In the genomic region with DNA sequence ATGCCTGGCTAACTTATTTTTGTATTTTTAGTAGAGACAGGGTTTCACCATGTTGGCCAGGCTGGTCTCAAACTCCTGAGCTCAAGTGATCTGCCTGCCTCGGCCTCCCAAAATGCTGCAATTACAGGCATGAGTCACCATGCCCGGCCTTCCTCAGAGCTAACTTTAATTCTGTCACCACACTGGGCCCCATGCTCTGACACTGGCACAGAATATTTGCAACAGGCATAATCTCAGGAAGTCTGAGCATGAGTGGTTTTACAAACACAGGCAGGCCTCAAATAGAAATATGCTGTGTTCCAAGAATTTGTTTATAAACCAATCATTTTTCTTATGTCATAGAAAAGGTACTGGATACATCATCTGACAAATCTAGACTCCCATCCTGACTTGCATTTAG, we compare ENCODE assay signal across 11 cellular contexts. TPM values are rescaled to one million over a fixed set of nuclear protein-coding genes. Genes with fewer than 3 reads are reported as not detected.
DNase-seq lines count a peak whose midpoint lies in the region; ATAC-seq and TF ChIP-seq lines count a peak whose summit lies in the region.
"Had no signal": no experiment of that assay in that cellular context is flagged by ENCODE, and none has a peak within 500 bp of the region (broad histone marks: within the 10 kb centered on the region; RNA-seq: fewer than 3 reads in every experiment).

No MANE protein-coding gene starts in this region.

- H4K8ac ChIP-seq in IMR-90 (ENCODE audit: low read depth in 2 of 2, low read length in 2 of 2) = no peak overlapping the region

- H3K18ac ChIP-seq in IMR-90 (ENCODE audit: low read depth, low read length) = no peak overlapping the region

- BruUV-seq in A673 (replicated peaks; lab: Mats Ljungman, UMichigan) (no TSS peak), IMR-90 (replicated peaks; lab: Mats Ljungman, UMichigan) (no TSS peak)

- DNase-seq in A673 (ENCODE audit: low spot score) = peak; percentile 9
- peak; percentile 47 for DNase-seq in IMR-90
- DNase-seq in activated CD4-positive, alpha-beta T cell treated with anti-CD3 and anti-CD28 coated beads, Interleukin-2, amount 10 ng/mL, durations not matched to agents 7 days and 5 days = peak; percentile 11
- DNase-seq in fibroblast of peridontal ligament (ENCODE audit: extremely low read depth) = peak; percentile 41
- DNase-seq in DMS 273 treated with DMSO at 0.1 percent for 48 hours (lab: John Stamatoyannopoulos, UW) = no peak
- DNase-seq in NCI-H2107 (lab: John Stamatoyannopoulos, UW) = no peak
- DNase-seq: Caco-2, NCI-H69 had no signal

- no peak overlapping the region for H4K91ac ChIP-seq in IMR-90 (ENCODE audit: insufficient read depth, low read depth, low read length)

- no peak overlapping the region for H4K5ac ChIP-seq in IMR-90 (ENCODE audit: low read depth, low read length)

- in situ Hi-C loops in IMR-90 (cut with MboI; ENCODE audit: low sequenced_read_pairs) = no loop called here

- H3K27me3 ChIP-seq in A673 (replicated peaks; ENCODE audit: insufficient read depth, low read depth, low read length, poor library complexity) = no peaks in the 10 kb centered on the region
- H3K27me3 ChIP-seq in IMR-90 (ENCODE audit: control insufficient read depth, insufficient read depth, low read length) = no peaks in the 10 kb centered on the region

- no peaks in the 10 kb centered on the region for H3K9me1 ChIP-seq in IMR-90 (ENCODE audit: insufficient read depth, low read length)

- TF ChIP-seq CTCF in A673 (conservative IDR thresholded peaks at IDR 0.05; ENCODE audit: low read depth, low read length) = no peak
- TF ChIP-seq CTCF in IMR-90 (conservative IDR thresholded peaks at IDR 0.05; ENCODE audit: low read depth, low read length) = no peak

- no peak overlapping the region for H2AK9ac ChIP-seq in IMR-90 (replicated peaks; ENCODE audit: low read depth, low read length, poor library complexity)

- H3K4me1 Mint-ChIP-seq in activated CD4-positive, alpha-beta T cell treated with anti-CD3 and anti-CD28 coated beads, Interleukin-2, amount 10 ng/mL, durations not matched to agents 7 days and 5 days = peaks cover 81% of the 10 kb centered on the region

- H3K4me2 ChIP-seq in IMR-90 (ENCODE audit: low read depth, low read length) = no peak overlapping the region

- no peak overlapping the region for H2BK15ac ChIP-seq in IMR-90 (ENCODE audit: low read depth, low read length)

- no peak overlapping the region for H2BK20ac ChIP-seq in IMR-90 (ENCODE audit: low read depth, low read length)

- H3K27ac ChIP-seq in A673 (ENCODE audit: low read depth, low read length, poor library complexity, severe bottlenecking) (no peak overlapping the region), IMR-90 (ENCODE audit: insufficient read depth, low read length) (peak overlapping the region; percentile 40; the same call in 1 of the 2 replicates)

- no peaks in the 10 kb centered on the region for H3K79me1 ChIP-seq in IMR-90 (ENCODE audit: low read depth in 1 of 2, low read length in 2 of 2)

- H3K36me3 Mint-ChIP-seq in activated CD4-positive, alpha-beta T cell treated with anti-CD3 and anti-CD28 coated beads, Interleukin-2, amount 10 ng/mL, durations not matched to agents 7 days and 5 days (ENCODE audit: low read depth) = peaks cover 14% of the 10 kb centered on the region

- no peak overlapping the region for H3K9ac ChIP-seq in IMR-90 (ENCODE audit: low read depth, low read length)

- WGBS in IMR-90 (ENCODE audit: extremely low coverage in 2 of 2, insufficient read length in 1 of 2), 2 experiments = no CpG with 5 or more reads among the region's 2 CpGs

- H2BK5ac ChIP-seq in IMR-90 (ENCODE audit: low read depth, low read length, poor library complexity, severe bottlenecking) = peak overlapping the region; percentile 30

- H3K56ac ChIP-seq in IMR-90 (ENCODE audit: extremely low read depth, insufficient read depth, low read length) = no peak overlapping the region

- TF ChIP-seq RAD21 in IMR-90 (IDR thresholded peaks at IDR 0.05; ENCODE audit: low read length) = no peak

- POLR2A ChIA-PET in A673 (lab: Charles Lee; ENCODE audit: low non-redundant PET) = no interaction called here
- POLR2A ChIA-PET in IMR-90 (lab: Charles Lee; ENCODE audit: unreplicated experiment) = no interaction called here
- POLR2A ChIA-PET in activated CD4-positive, alpha-beta T cell treated with anti-CD3 and anti-CD28 coated beads, Interleukin-2, amount 10 ng/mL, durations not matched to agents 7 days and 5 days (lab: Charles Lee) = interaction anchor here (0.5 to 1.8 kb wide), 4 partner anchors 26 to 101 kb away, joined by 3 to 6 read pairs (median 4); no protein-coding TSS in a partner anchor

- dilution Hi-C loops in IMR-90 (cut with HindIII; ENCODE audit: low sequenced_read_pairs, unreplicated experiment) = no loop called here

- H3K36me3 ChIP-seq in A673 (ENCODE audit: insufficient read depth, low read length, poor library complexity, severe bottlenecking) (no peaks in the 10 kb centered on the region), IMR-90 (ENCODE audit: control insufficient read depth, insufficient read depth, low read length) (no peaks in the 10 kb centered on the region)

- H2AK5ac ChIP-seq in IMR-90 (ENCODE audit: low read depth, low read length) = no peak overlapping the region

- no peak overlapping the region for H3K4me3 ChIP-seq in A673 (ENCODE audit: low read depth, low read length, poor library complexity, severe bottlenecking)
- H3K4me3 ChIP-seq in IMR-90 (ENCODE audit: insufficient read depth, low read depth, low read length) = no peak overlapping the region

- H3K4me3 Mint-ChIP-seq in activated CD4-positive, alpha-beta T cell treated with anti-CD3 and anti-CD28 coated beads, Interleukin-2, amount 10 ng/mL, durations not matched to agents 7 days and 5 days = no peak overlapping the region

- no peaks in the 10 kb centered on the region for H4K20me1 ChIP-seq in IMR-90 (ENCODE audit: insufficient read depth, low read length)

- H3K9me3 ChIP-seq in A673 (ENCODE audit: low read depth, low read length, poor library complexity, severe bottlenecking) (no peaks in the 10 kb centered on the region), IMR-90 (ENCODE audit: control insufficient read depth, insufficient read depth, low read length) (no peaks in the 10 kb centered on the region)
- H3K9me3 ChIP-seq: Caco-2 had no signal

- H3K27ac Mint-ChIP-seq in activated CD4-positive, alpha-beta T cell treated with anti-CD3 and anti-CD28 coated beads, Interleukin-2, amount 10 ng/mL, durations not matched to agents 7 days and 5 days = peak overlapping the region; percentile 87

- CTCF ChIA-PET in A673 (lab: Charles Lee) (no interaction called here), IMR-90 (lab: Yijun Ruan, JAX) (no interaction called here)
- CTCF ChIA-PET in activated CD4-positive, alpha-beta T cell treated with anti-CD3 and anti-CD28 coated beads, Interleukin-2, amount 10 ng/mL, durations not matched to agents 7 days and 5 days (lab: Charles Lee) = interaction anchor here (0.7 to 3.9 kb wide), 6 partner anchors 9 to 778 kb away, joined by 3 to 18 read pairs (median 4); no protein-coding TSS in a partner anchor

- H3K23ac ChIP-seq in IMR-90 (ENCODE audit: low read depth, low read length) = no peak overlapping the region

- H3K9me3 Mint-ChIP-seq in activated CD4-positive, alpha-beta T cell treated with anti-CD3 and anti-CD28 coated beads, Interleukin-2, amount 10 ng/mL, durations not matched to agents 7 days and 5 days = peaks cover 6% of the 10 kb centered on the region

- H3K4me1 ChIP-seq in A673 (ENCODE audit: insufficient read depth, low read length, poor library complexity, severe bottlenecking) (no peaks in the 10 kb centered on the region), IMR-90 (ENCODE audit: control insufficient read depth, insufficient read depth, low read length) (peaks cover 2% of the 10 kb centered on the region)

- no peak overlapping the region for H3K4ac ChIP-seq in IMR-90 (ENCODE audit: low read depth, low read length)

- no peak overlapping the region for H3K14ac ChIP-seq in IMR-90 (replicated peaks; ENCODE audit: low read depth, low read length)

- H2AFZ ChIP-seq in IMR-90 (replicated peaks; ENCODE audit: low read length, poor library complexity) = no peak overlapping the region

- ATAC-seq in IMR-90 (ENCODE audit: low read depth) (peak; percentile 42; the same call in 1 of the 2 replicates), HG03378 (IDR thresholded peaks at IDR 0.05; ENCODE audit: unreplicated experiment) (no peak), HG03196 (IDR thresholded peaks at IDR 0.05; ENCODE audit: unreplicated experiment) (no peak)

- no peaks in the 10 kb centered on the region for H3K27me3 Mint-ChIP-seq in activated CD4-positive, alpha-beta T cell treated with anti-CD3 and anti-CD28 coated beads, Interleukin-2, amount 10 ng/mL, durations not matched to agents 7 days and 5 days

- intact Hi-C loops in A673 (cut with micrococcal nuclease; ENCODE audit: unreplicated experiment) = no loop called here
- intact Hi-C loops in IMR-90 (cut with micrococcal nuclease) = loop anchor here (5.0 to 10.0 kb wide), 2 partner anchors 102 to 410 kb away; a partner anchor contains a TSS

- TF ChIP-seq POLR2A in IMR-90 (IDR thresholded peaks at IDR 0.05; ENCODE audit: low read depth, low read length) = no peak

- no peak overlapping the region for H2BK120ac ChIP-seq in IMR-90 (ENCODE audit: low read depth, low read length)

TF ChIP-seq in IMR-90, 13 proteins besides CTCF, POLR2A, EP300 and RAD21:
- no peak for TF ChIP-seq MAZ (IDR thresholded peaks at IDR 0.05; ENCODE audit: borderline replicate concordance, low read depth, low read length)
- TF ChIP-seq, protein P1, sequence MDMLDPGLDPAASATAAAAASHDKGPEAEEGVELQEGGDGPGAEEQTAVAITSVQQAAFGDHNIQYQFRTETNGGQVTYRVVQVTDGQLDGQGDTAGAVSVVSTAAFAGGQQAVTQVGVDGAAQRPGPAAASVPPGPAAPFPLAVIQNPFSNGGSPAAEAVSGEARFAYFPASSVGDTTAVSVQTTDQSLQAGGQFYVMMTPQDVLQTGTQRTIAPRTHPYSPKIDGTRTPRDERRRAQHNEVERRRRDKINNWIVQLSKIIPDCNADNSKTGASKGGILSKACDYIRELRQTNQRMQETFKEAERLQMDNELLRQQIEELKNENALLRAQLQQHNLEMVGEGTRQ (IDR thresholded peaks at IDR 0.05; ENCODE audit: low read depth, low read length) = no peak
- TF ChIP-seq BHLHE40 (IDR thresholded peaks at IDR 0.05; ENCODE audit: low read depth, low read length) = no peak
- no peak for TF ChIP-seq CHD1 (IDR thresholded peaks at IDR 0.05; ENCODE audit: low read depth, low read length)
- TF ChIP-seq RFX5 (IDR thresholded peaks at IDR 0.05; ENCODE audit: low read depth, low read length) = no peak

RNA-seq across cellular contexts. Expression of a gene that starts 32.7 kb away (rescaled TPM):
- not detected in 2 replicates for total RNA-seq in A673 (2021)
- total RNA-seq in IMR-90 (2012; rRNA removed) = not detected in 2 replicates
- polyA plus RNA-seq in IMR-90 (2012; rRNA removed) = not detected in 2 replicates
- not detected in 2 replicates for polyA plus RNA-seq in IMR-90 (2012; cell fraction: cytosol; rRNA removed)
- not detected in 2 replicates for polyA plus RNA-seq in IMR-90 (2012; cell fraction: nucleus; rRNA removed; ENCODE audit: low replicate concordance)
- not detected for total RNA-seq in activated CD4-positive, alpha-beta T cell treated with anti-CD3 and anti-CD28 coated beads, Interleukin-2, amount 10 ng/mL, durations not matched to agents 7 days and 5 days
- total RNA-seq: Caco-2, mononuclear cell had no signal

Comparison
In these comparisons a context has a peak if more than half of its experiments do, and no peak if none do; other contexts are left out.
1. DNase-seq: peak in A673 (single experiment), IMR-90 (single experiment), activated CD4-positive, alpha-beta T cell treated with anti-CD3 and anti-CD28 coated beads, Interleukin-2, amount 10 ng/mL, durations not matched to agents 7 days and 5 days (single experiment) and fibroblast of peridontal ligament (single experiment); none in DMS 273 treated with DMSO at 0.1 percent for 48 hours (single experiment) and NCI-H2107 (single experiment).